Comparison of ENCODE assay signal across 22 cellular contexts in genomic region chr2:159549234-159549633, GRCh38.
DNase-seq lines count a peak whose midpoint lies in the region; ATAC-seq, FAIRE-seq and TF ChIP-seq lines count a peak whose summit lies in the region.
"Had no signal": no experiment of that assay in that cellular context is flagged by ENCODE, and none has a peak within 500 bp of the region (broad histone marks: within the 10 kb centered on the region; RNA-seq: fewer than 3 reads in every experiment).

No MANE protein-coding gene starts in this region.

- H3K4me2 ChIP-seq in endothelial cell of umbilical vein (ENCODE audit: insufficient read depth, low read length): peak overlapping the region; percentile 53

- TF ChIP-seq POLR2A in endothelial cell of umbilical vein (IDR thresholded peaks at IDR 0.05; ENCODE audit: low read depth, low read length): no peak

- peak overlapping the region; percentile 73 for H3K27ac ChIP-seq in endothelial cell of umbilical vein (ENCODE audit: insufficient read depth, low read depth, low read length)
- H3K27ac ChIP-seq: body of pancreas, left ventricle myocardium inferior, pancreas, spleen, uterus had no signal

- TF ChIP-seq CTCF in endothelial cell of umbilical vein (IDR thresholded peaks at IDR 0.05; ENCODE audit: extremely low read depth in 1 of 2, insufficient read depth in 1 of 2, low read depth in 1 of 2, low read length in 2 of 2): no peak

- no peak overlapping the region for H3K9ac ChIP-seq in endothelial cell of umbilical vein (replicated peaks; ENCODE audit: extremely low read depth, insufficient read depth, low read length)

- no peaks in the 10 kb centered on the region for H3K9me1 ChIP-seq in endothelial cell of umbilical vein (replicated peaks; ENCODE audit: control insufficient read depth, extremely low read depth, insufficient read depth, low read length)

- DNase-seq in CD1c-positive myeloid dendritic cell (ENCODE audit: extremely low spot score) (peak; percentile 60), Kasumi-1 (lab: John Stamatoyannopoulos, UW) (peak; percentile 91 to 92), SKM-1 treated with dmso at 0.1 percent for 144 hours (lab: John Stamatoyannopoulos, UW; ENCODE audit: unreplicated experiment) (peak; percentile 51), endothelial cell of umbilical vein (ENCODE audit: low read depth, low spot score) (peak; percentile 68), HK-2 (ENCODE audit: unreplicated experiment) (no peak), superior temporal gyrus (ENCODE audit: extremely low spot score) (no peak)
- DNase-seq in activated naive CD4-positive, alpha-beta T cell treated with Interleukin-2 at 50 U/mL for 16 hours: no peak
- DNase-seq: activated effector memory CD4-positive, alpha-beta T cell treated with anti-CD3 and anti-CD28 coated beads, Interleukin-2, amount 50 U/mL, for 16 hours; body of pancreas; CD8-positive, alpha-beta memory T cell; effector CD8-positive, alpha-beta T cell; KG1; left ventricle myocardium inferior; NCI-H187; pancreas; spleen; stimulated activated naive CD4-positive, alpha-beta T cell; SW 1271; uterus had no signal

- intact Hi-C loops in endothelial cell of umbilical vein (cut with micrococcal nuclease): loop anchor here (5.0 kb wide), 1 partner anchor 163 kb away; the partner anchor contains the start of gene MARCHF7

- CTCF ChIA-PET in endothelial cell of umbilical vein (lab: Charles Lee): interaction anchor here (0.6 to 1.2 kb wide), 4 partner anchors 33 to 130 kb away, joined by 3 to 6 read pairs (median 4); no protein-coding TSS in a partner anchor

- POLR2A ChIA-PET in endothelial cell of umbilical vein (lab: Charles Lee): interaction anchor here (0.6 to 0.7 kb wide), 2 partner anchors 65 to 368 kb away, joined by 4 to 5 read pairs; no protein-coding TSS in a partner anchor

- no TSS peak for BruUV-seq in endothelial cell of umbilical vein (replicated peaks; lab: Mats Ljungman, UMichigan)

- no peak overlapping the region for H2AFZ ChIP-seq in endothelial cell of umbilical vein (ENCODE audit: low read depth, low read length)

- H3K36me3 ChIP-seq in endothelial cell of umbilical vein (ENCODE audit: control insufficient read depth in 2 of 2, extremely low read depth in 1 of 2, insufficient read depth in 2 of 2, low read length in 2 of 2): no peaks in the 10 kb centered on the region
- H3K36me3 ChIP-seq: left ventricle myocardium inferior, pancreas, spleen, uterus had no signal

- H3K4me1 ChIP-seq in endothelial cell of umbilical vein (ENCODE audit: control insufficient read depth, extremely low read depth, insufficient read depth, low read length): peaks cover 17% of the 10 kb centered on the region
- H3K4me1 ChIP-seq: body of pancreas, left ventricle myocardium inferior, pancreas, spleen, uterus had no signal

- H3K27me3 ChIP-seq in endothelial cell of umbilical vein (ENCODE audit: control insufficient read depth in 2 of 2, insufficient read depth in 2 of 2, low read length in 2 of 2): no peaks in the 10 kb centered on the region
- H3K27me3 ChIP-seq: body of pancreas, pancreas, spleen, uterus had no signal

- H3K4me3 ChIP-seq in endothelial cell of umbilical vein (replicated peaks in 1 of 3; ENCODE audit: insufficient read depth in 1 of 3, low read depth in 1 of 3, low read length in 3 of 3): no peak overlapping the region
- H3K4me3 ChIP-seq: body of pancreas, left ventricle myocardium inferior, pancreas, spleen, uterus had no signal

- no peaks in the 10 kb centered on the region for H3K9me3 ChIP-seq in endothelial cell of umbilical vein (replicated peaks; ENCODE audit: control insufficient read depth, insufficient read depth, low read length)
- H3K9me3 ChIP-seq: body of pancreas, left ventricle myocardium inferior, spleen, uterus had no signal

- FAIRE-seq in endothelial cell of umbilical vein (lab: Jason Lieb, UNC): peak; percentile 40
- FAIRE-seq: frontal cortex, G401.6, pancreas had no signal

- H3K79me2 ChIP-seq in endothelial cell of umbilical vein (ENCODE audit: control insufficient read depth, insufficient read depth, low read length): no peaks in the 10 kb centered on the region

- ATAC-seq in HG03175 (IDR thresholded peaks at IDR 0.05; ENCODE audit: unreplicated experiment): no peak
- ATAC-seq: body of pancreas had no signal

- no peaks in the 10 kb centered on the region for H4K20me1 ChIP-seq in endothelial cell of umbilical vein (replicated peaks; ENCODE audit: control insufficient read depth, extremely low read depth, insufficient read depth, low read length)

- dilution Hi-C loops in endothelial cell of umbilical vein (cut with MboI; ENCODE audit: extremely low pct_ligation_motif_present, low sequenced_read_pairs): no loop called here

TF ChIP-seq in endothelial cell of umbilical vein, 7 proteins besides CTCF, POLR2A, EP300 and RAD21:
- TF ChIP-seq MYC (IDR thresholded peaks at IDR 0.05; ENCODE audit: low read depth, low read length) (no peak), EZH2 (IDR thresholded peaks at IDR 0.05; ENCODE audit: borderline replicate concordance, low read depth, low read length, severe bottlenecking) (no peak), GATA2 (IDR thresholded peaks at IDR 0.05; ENCODE audit: insufficient read depth, insufficient read length, low read depth, low read length) (no peak), POLR2AphosphoS5 (IDR thresholded peaks at IDR 0.05; ENCODE audit: insufficient read depth, low read depth, low read length) (peak; percentile 34), JUN (IDR thresholded peaks at IDR 0.05; ENCODE audit: borderline replicate concordance, insufficient read depth, insufficient read length, low read depth) (peak; percentile 53), FOS (IDR thresholded peaks at IDR 0.05; ENCODE audit: borderline replicate concordance, insufficient read depth, low read length) (peak; percentile 86)
- TF ChIP-seq, protein P1, sequence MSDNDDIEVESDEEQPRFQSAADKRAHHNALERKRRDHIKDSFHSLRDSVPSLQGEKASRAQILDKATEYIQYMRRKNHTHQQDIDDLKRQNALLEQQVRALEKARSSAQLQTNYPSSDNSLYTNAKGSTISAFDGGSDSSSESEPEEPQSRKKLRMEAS (IDR thresholded peaks at IDR 0.05; ENCODE audit: insufficient read depth, insufficient read length): peak; percentile 59

Comparison
In these comparisons a context has a peak if more than half of its experiments do, and no peak if none do; other contexts are left out.
1. DNase-seq: peak in CD1c-positive myeloid dendritic cell (single experiment), Kasumi-1 (2 of 2), SKM-1 treated with dmso at 0.1 percent for 144 hours (single experiment) and endothelial cell of umbilical vein (single experiment); none in activated naive CD4-positive, alpha-beta T cell treated with Interleukin-2 at 50 U/mL for 16 hours (single experiment), HK-2 (single experiment) and superior temporal gyrus (single experiment).